In the genomic region with DNA sequence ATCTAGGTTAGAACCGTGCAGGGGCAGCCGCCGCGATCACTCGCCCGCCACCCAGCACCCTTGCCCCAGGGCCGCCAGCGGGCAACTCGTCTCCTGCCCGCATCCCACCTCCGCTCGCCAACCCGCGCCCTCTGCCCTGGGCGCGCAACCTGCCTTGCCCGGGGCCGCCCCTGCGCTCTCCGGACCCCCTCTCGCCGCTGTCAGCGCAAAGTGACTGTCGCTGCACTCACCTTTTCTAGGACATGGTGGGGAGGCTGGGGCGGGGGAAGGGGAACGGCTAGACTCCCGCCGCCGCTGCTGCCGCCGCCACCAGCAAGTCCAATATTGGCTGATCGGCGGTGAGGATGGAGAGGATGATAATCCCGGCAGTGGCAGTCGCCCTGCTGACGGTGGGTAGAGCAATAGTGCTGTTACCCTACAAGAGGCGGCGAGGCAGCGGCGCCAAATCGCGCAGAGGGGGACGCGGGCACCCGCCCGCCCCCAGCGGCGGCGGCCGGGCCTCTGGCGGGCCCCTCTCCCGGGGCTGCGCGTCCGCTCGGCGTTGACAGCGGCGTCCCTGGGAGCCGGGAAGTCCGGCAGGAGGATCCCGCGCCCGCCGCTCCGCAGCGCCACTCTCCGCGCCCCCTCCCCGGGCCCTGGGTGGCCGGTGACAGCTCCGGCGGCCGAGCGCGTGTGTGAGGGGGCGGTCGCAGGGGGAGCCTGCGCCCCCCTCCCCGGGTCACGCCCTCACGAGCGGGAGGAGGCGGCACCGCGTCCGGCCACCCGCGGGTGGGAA, we compare ENCODE assay signal across 8 cellular contexts. TPM values are rescaled to one million over a fixed set of nuclear protein-coding genes. Genes with fewer than 3 reads are reported as not detected.
A peak's percentile ranks its signal among the peaks of the same experiment; 100 is the strongest.
DNase-seq lines count a peak whose midpoint lies in the region; ATAC-seq and TF ChIP-seq lines count a peak whose summit lies in the region.

No MANE protein-coding gene starts in this region.

- H3K36me3 ChIP-seq in PC-3 (ENCODE audit: low read depth, low read length) (no peaks in the 10 kb centered on the region), iPS DF 6.9 (ENCODE audit: control insufficient read depth, insufficient read depth, low read length) (no peaks in the 10 kb centered on the region)

- H3K27me3 Mint-ChIP-seq in activated naive CD8-positive, alpha-beta T cell treated with anti-CD3 and anti-CD28 coated beads, Interleukin-2, amount 50 U/mL, for 24 hours: peaks cover 4% of the 10 kb centered on the region

- no peaks in the 10 kb centered on the region for H3F3A ChIP-seq in PC-3 (ENCODE audit: low read length, unreplicated experiment)

- H3K9me2 ChIP-seq in PC-3 (replicated peaks; ENCODE audit: low read length): no peaks in the 10 kb centered on the region

- H3K4me2 ChIP-seq in PC-3 (ENCODE audit: low read length): peak overlapping the region; percentile 92

- H3K9me3 ChIP-seq in PC-3 (ENCODE audit: low read length): no peaks in the 10 kb centered on the region
- no peaks in the 10 kb centered on the region for H3K9me3 ChIP-seq in iPS DF 6.9 (ENCODE audit: control insufficient read depth, insufficient read depth, low read length)

- BruUV-seq in PC-3 (replicated peaks; lab: Mats Ljungman, UMichigan): no TSS peak

- no peaks in the 10 kb centered on the region for H3K36me3 Mint-ChIP-seq in activated naive CD8-positive, alpha-beta T cell treated with anti-CD3 and anti-CD28 coated beads, Interleukin-2, amount 50 U/mL, for 24 hours (ENCODE audit: low read depth)

- no CpG with 5 or more reads among the region's 89 CpGs for WGBS in iPS DF 6.9 (ENCODE audit: insufficient coverage, insufficient read length)

- intact Hi-C loops in PC-3 (cut with micrococcal nuclease): loop anchor here (5.0 kb wide), 4 partner anchors 228 to 818 kb away; no protein-coding TSS in a partner anchor

- H4K20me1 ChIP-seq in PC-3 (ENCODE audit: low read length): no peaks in the 10 kb centered on the region

- H3K4me3 ChIP-seq in PC-3 (ENCODE audit: low read length): peak overlapping the region; percentile 86
- peak overlapping the region; percentile 74; the same call in 1 of the 2 replicates for H3K4me3 ChIP-seq in iPS DF 6.9 (ENCODE audit: low read length)
- peak overlapping the region; percentile 89 for H3K4me3 ChIP-seq in retinal pigment epithelial cell (ENCODE audit: low read length)

- CTCF ChIA-PET in PC-3 (lab: Charles Lee): no interaction called here

- H3K27me3 ChIP-seq in PC-3 (ENCODE audit: low read length) (no peaks in the 10 kb centered on the region), iPS DF 6.9 (ENCODE audit: control insufficient read depth, insufficient read depth, low read length) (peaks cover 6% of the 10 kb centered on the region; the same call in 1 of the 2 replicates)

- POLR2A ChIA-PET in PC-3 (lab: Charles Lee; ENCODE audit: unreplicated experiment): no interaction called here

- peak overlapping the region; percentile 44 for H3K9ac ChIP-seq in PC-3 (ENCODE audit: low read length)

- H3K79me2 ChIP-seq in PC-3 (ENCODE audit: low read length): 0 out of 2 replicates have a peak, but pooled peaks cover 4% of the 10 kb centered on the region

- TF ChIP-seq CTCF in PC-3 (conservative IDR thresholded peaks at IDR 0.05; ENCODE audit: low read depth, low read length): no peak
- no peak for TF ChIP-seq CTCF in retinal pigment epithelial cell (conservative IDR thresholded peaks at IDR 0.05; ENCODE audit: low read depth, low read length)

- ATAC-seq in PC-3: peak; percentile 5
- ATAC-seq in activated naive CD8-positive, alpha-beta T cell treated with anti-CD3 and anti-CD28 coated beads, Interleukin-2, amount 50 U/mL, for 24 hours: no peak
- no peak for ATAC-seq in GM18868 (IDR thresholded peaks at IDR 0.05; ENCODE audit: unreplicated experiment)
- ATAC-seq in HG03442 (IDR thresholded peaks at IDR 0.05; ENCODE audit: unreplicated experiment): no peak

- H3K4me3 Mint-ChIP-seq in activated naive CD8-positive, alpha-beta T cell treated with anti-CD3 and anti-CD28 coated beads, Interleukin-2, amount 50 U/mL, for 24 hours: peak overlapping the region; percentile 94

- H3K9me3 Mint-ChIP-seq in activated naive CD8-positive, alpha-beta T cell treated with anti-CD3 and anti-CD28 coated beads, Interleukin-2, amount 50 U/mL, for 24 hours: no peaks in the 10 kb centered on the region

- peaks cover 42% of the 10 kb centered on the region for H3K4me1 Mint-ChIP-seq in activated naive CD8-positive, alpha-beta T cell treated with anti-CD3 and anti-CD28 coated beads, Interleukin-2, amount 50 U/mL, for 24 hours

- H3K27ac ChIP-seq in PC-3 (ENCODE audit: low read length) (no peak overlapping the region), iPS DF 6.9 (ENCODE audit: low read length) (no peak overlapping the region)

- peak overlapping the region; percentile 59 for H3K27ac Mint-ChIP-seq in activated naive CD8-positive, alpha-beta T cell treated with anti-CD3 and anti-CD28 coated beads, Interleukin-2, amount 50 U/mL, for 24 hours

- H2AFZ ChIP-seq in PC-3 (ENCODE audit: low read length): peak overlapping the region; percentile 72

- H3K4me1 ChIP-seq in PC-3 (ENCODE audit: insufficient read depth, low read length): peaks cover 18% of the 10 kb centered on the region; the same call in 1 of the 2 replicates
- H3K4me1 ChIP-seq in iPS DF 6.9 (ENCODE audit: control insufficient read depth, insufficient read depth, low read length): peaks cover 1% of the 10 kb centered on the region; the same call in 1 of the 2 replicates

- peak; percentile 12 for DNase-seq in Daoy (ENCODE audit: low read depth)
- peak; percentile 22 for DNase-seq in PC-3
- DNase-seq in activated naive CD8-positive, alpha-beta T cell treated with anti-CD3 and anti-CD28 coated beads, Interleukin-2, amount 50 U/mL, for 24 hours: peak; percentile 42
- DNase-seq in iPS DF 6.9 (ENCODE audit: low read depth, low spot score): no peak
- no peak for DNase-seq in retinal pigment epithelial cell (ENCODE audit: low read depth)
- no peak for DNase-seq in OCI-M2 (lab: John Stamatoyannopoulos, UW; ENCODE audit: unreplicated experiment)

RNA-seq across cellular contexts. Expression of a gene that starts 2.3 kb away (rescaled TPM):
- total RNA-seq in Daoy (2014; rRNA removed; shearing (Covaris generic)): 0.34 TPM in 1 of 2 replicates, not detected in the other
- 1.2 and 2.8 TPM in 2 replicates for total RNA-seq in PC-3 (2014; rRNA removed)

Comparison
In these comparisons a context has a peak if more than half of its experiments do, and no peak if none do; other contexts are left out.
1. DNase-seq: peak in Daoy (single experiment), PC-3 (single experiment) and activated naive CD8-positive, alpha-beta T cell treated with anti-CD3 and anti-CD28 coated beads, Interleukin-2, amount 50 U/mL, for 24 hours (single experiment); none in iPS DF 6.9 (single experiment), retinal pigment epithelial cell (single experiment) and OCI-M2 (single experiment).
2. Peak in every context shown above with its lines, with median percentiles within 50 percentile points of each other: H3K4me3 ChIP-seq.